12 cellular contexts compared by ENCODE assay signal in genomic region chr10:99535764-99536399, GRCh38. TPM values are rescaled to one million over a fixed set of nuclear protein-coding genes. Genes with fewer than 3 reads are reported as not detected.
DNase-seq lines count a peak whose midpoint lies in the region; ATAC-seq, FAIRE-seq and TF ChIP-seq lines count a peak whose summit lies in the region.
"Had no signal": no experiment of that assay in that cellular context is flagged by ENCODE, and none has a peak within 500 bp of the region (broad histone marks: within the 10 kb centered on the region; RNA-seq: fewer than 3 reads in every experiment).

No MANE protein-coding gene starts in this region.

- H4K8ac ChIP-seq in H9 (replicated peaks; ENCODE audit: insufficient read length, low read depth, low read length) = no peak overlapping the region

- H2BK20ac ChIP-seq in H9 (ENCODE audit: low read depth, low read length, poor library complexity, severe bottlenecking) = no peak overlapping the region

- H3K79me1 ChIP-seq in H9 (ENCODE audit: insufficient read depth, low read depth, low read length, poor library complexity, severe bottlenecking) = no peaks in the 10 kb centered on the region

- FAIRE-seq in H54 (lab: Jason Lieb, UNC) = no peak
- FAIRE-seq: colon had no signal

- no peak overlapping the region for H4K91ac ChIP-seq in H9 (ENCODE audit: insufficient read length, low read depth, low read length)

- no CpG with 5 or more reads among the region's 44 CpGs for WGBS in H9 (ENCODE audit: extremely low coverage, insufficient read length, low lambda C conversion rate)
- 17% methylated on average over 38 of the region's 44 CpGs for WGBS in esophagus muscularis mucosa
- WGBS in ovary, 3 donors = 7 to 11% (median 9%) methylated on average over 44 of the region's 44 CpGs

- H3K4ac ChIP-seq in H9 (ENCODE audit: low read depth, low read length) = no peak overlapping the region

- no peaks in the 10 kb centered on the region for H3K79me2 ChIP-seq in H9 (ENCODE audit: insufficient read depth, low read length)

- no peak for TF ChIP-seq CTCF in H9 (conservative IDR thresholded peaks at IDR 0.05)
- TF ChIP-seq CTCF in esophagus muscularis mucosa (IDR thresholded peaks at IDR 0.05) = no peak
- TF ChIP-seq CTCF in ovary (IDR thresholded peaks at IDR 0.05) = no peak

- H3K27me3 ChIP-seq in CD4-positive, CD25-positive, alpha-beta regulatory T cell (ENCODE audit: control insufficient read depth, insufficient read depth, low read length) = peaks cover 40% of the 10 kb centered on the region
- H3K27me3 ChIP-seq in H9 (ENCODE audit: insufficient read depth, low read length) = peaks cover 96% of the 10 kb centered on the region
- peaks cover 16 to 100% (median 93%) of the 10 kb centered on the region in 4 donors for H3K27me3 ChIP-seq in esophagus muscularis mucosa
- no peaks in the 10 kb centered on the region for H3K27me3 ChIP-seq in ovary

- DNase-seq in CD4-positive, CD25-positive, alpha-beta regulatory T cell = no peak
- DNase-seq in H9 (peak; percentile 49), esophagus muscularis mucosa (ENCODE audit: extremely low spot score) (no peak), ovary (no peak), H54 (ENCODE audit: insufficient read length, low spot score) (no peak), NCI-H69 (lab: John Stamatoyannopoulos, UW) (no peak)
- DNase-seq in T-helper 2 cell treated with Interferon-gamma antibody and Interleukin-4, amounts not matched to agents 5 μg/mL and 100 μg/mL, for 36 hours (ENCODE audit: low spot score) = no peak
- DNase-seq: DND-41, NCI-H446, uterus had no signal

- peaks cover 11% of the 10 kb centered on the region for H3K23me2 ChIP-seq in H9 (ENCODE audit: insufficient read length, low read depth, low read length, poor library complexity, severe bottlenecking)

- H3K36me3 Mint-ChIP-seq in CD4-positive, CD25-positive, alpha-beta regulatory T cell = no peaks in the 10 kb centered on the region
- no peaks in the 10 kb centered on the region; a peak in 1 of 7 replicates for H3K36me3 Mint-ChIP-seq in H9 (ENCODE audit: insufficient read depth in 1 of 3, low read depth in 3 of 3)
- no peaks in the 10 kb centered on the region for H3K36me3 Mint-ChIP-seq in T-helper 2 cell treated with Interferon-gamma antibody and Interleukin-4, amounts not matched to agents 5 μg/mL and 100 μg/mL, for 36 hours (ENCODE audit: low read depth)

- H2AK5ac ChIP-seq in H9 (ENCODE audit: insufficient read length, low read length) = no peak overlapping the region

- no peak overlapping the region for H3K18ac ChIP-seq in H9 (ENCODE audit: insufficient read length, low read depth, low read length)

- peak overlapping the region in 1 of 3 donors; percentile 14 for H3K27ac Mint-ChIP-seq in CD4-positive, CD25-positive, alpha-beta regulatory T cell
- no peak overlapping the region for H3K27ac Mint-ChIP-seq in H9
- H3K27ac Mint-ChIP-seq in T-helper 2 cell treated with Interferon-gamma antibody and Interleukin-4, amounts not matched to agents 5 μg/mL and 100 μg/mL, for 36 hours = no peak overlapping the region

- H3K56ac ChIP-seq in H9 (ENCODE audit: insufficient read length, low read depth, low read length) = no peak overlapping the region

- H3T11ph ChIP-seq in H9 (ENCODE audit: low read length) = no peak overlapping the region

- TF ChIP-seq POLR2A in esophagus muscularis mucosa (IDR thresholded peaks at IDR 0.05; ENCODE audit: low read depth) = no peak
- no peak for TF ChIP-seq POLR2A in ovary (IDR thresholded peaks at IDR 0.05)
- no peak for TF ChIP-seq POLR2A in H54 (IDR thresholded peaks at IDR 0.05; ENCODE audit: low read depth, low read length)

- H4K5ac ChIP-seq in H9 (ENCODE audit: insufficient read length, low read depth, low read length) = no peak overlapping the region

- H3K27ac ChIP-seq in CD4-positive, CD25-positive, alpha-beta regulatory T cell (ENCODE audit: insufficient read depth, low read length, poor library complexity, severe bottlenecking) = no peak overlapping the region
- H3K27ac ChIP-seq in H9 (ENCODE audit: insufficient read length, low read depth, low read length) = no peak overlapping the region
- H3K27ac ChIP-seq in esophagus muscularis mucosa (replicated peaks in 1 of 4) = no peak overlapping the region
- H3K27ac ChIP-seq in ovary = no peak overlapping the region
- H3K27ac ChIP-seq: uterus had no signal

- no peak overlapping the region for H2BK120ac ChIP-seq in H9 (ENCODE audit: low read depth, low read length, poor library complexity, severe bottlenecking)

- H4K20me1 ChIP-seq in H9 (ENCODE audit: control insufficient read depth, insufficient read depth, insufficient read length) = no peaks in the 10 kb centered on the region

- no peak overlapping the region for H2BK15ac ChIP-seq in H9 (ENCODE audit: low read depth, low read length)

- no peak overlapping the region for H2AFZ ChIP-seq in H9 (ENCODE audit: low read length)

- no peak overlapping the region for H3K14ac ChIP-seq in H9 (ENCODE audit: insufficient read depth, low read length)

- H3K4me1 ChIP-seq in CD4-positive, CD25-positive, alpha-beta regulatory T cell (ENCODE audit: control insufficient read depth, insufficient read depth, low read length, poor library complexity, severe bottlenecking) = peaks cover 31% of the 10 kb centered on the region
- H3K4me1 ChIP-seq in H9 (ENCODE audit: insufficient read depth, low read length) = peaks cover 3% of the 10 kb centered on the region; the same call in 1 of the 2 replicates
- peaks cover 37 to 76% (median 64%) of the 10 kb centered on the region in 4 donors for H3K4me1 ChIP-seq in esophagus muscularis mucosa
- H3K4me1 ChIP-seq in ovary (ENCODE audit: insufficient read depth) = peaks cover 3% of the 10 kb centered on the region

- H3K9me3 Mint-ChIP-seq in CD4-positive, CD25-positive, alpha-beta regulatory T cell = peaks cover 0 to 8% (median 0%) of the 10 kb centered on the region in 7 donors
- peaks cover 0 to 11% of the 10 kb centered on the region in 2 experiments; a peak in 4 of 5 replicates for H3K9me3 Mint-ChIP-seq in H9
- H3K9me3 Mint-ChIP-seq in T-helper 2 cell treated with Interferon-gamma antibody and Interleukin-4, amounts not matched to agents 5 μg/mL and 100 μg/mL, for 36 hours = no peaks in the 10 kb centered on the region

- H3K4me3 Mint-ChIP-seq in CD4-positive, CD25-positive, alpha-beta regulatory T cell = peak overlapping the region; percentile 11 to 83 (median 70)
- peak overlapping the region in 1 of 2 experiments; percentile 76; a peak in 3 of 5 replicates for H3K4me3 Mint-ChIP-seq in H9
- no peak overlapping the region for H3K4me3 Mint-ChIP-seq in T-helper 2 cell treated with Interferon-gamma antibody and Interleukin-4, amounts not matched to agents 5 μg/mL and 100 μg/mL, for 36 hours

- H3K27me3 Mint-ChIP-seq in CD4-positive, CD25-positive, alpha-beta regulatory T cell = peaks cover 85% of the 10 kb centered on the region
- peaks cover 98% of the 10 kb centered on the region for H3K27me3 Mint-ChIP-seq in H9 (ENCODE audit: low read depth)
- peaks cover 86% of the 10 kb centered on the region for H3K27me3 Mint-ChIP-seq in T-helper 2 cell treated with Interferon-gamma antibody and Interleukin-4, amounts not matched to agents 5 μg/mL and 100 μg/mL, for 36 hours (ENCODE audit: low read depth)

- H2BK5ac ChIP-seq in H9 (ENCODE audit: insufficient read length, low read length) = no peak overlapping the region

- H3K4me3 ChIP-seq in CD4-positive, CD25-positive, alpha-beta regulatory T cell (ENCODE audit: low read depth, low read length) = no peak overlapping the region
- H3K4me3 ChIP-seq in esophagus muscularis mucosa = peak overlapping the region; percentile 35 to 46 (median 44)
- H3K4me3 ChIP-seq in ovary = peak overlapping the region; percentile 17

- TF ChIP-seq EP300 in esophagus muscularis mucosa (IDR thresholded peaks at IDR 0.05) = no peak
- TF ChIP-seq EP300 in ovary (IDR thresholded peaks at IDR 0.05) = no peak

- no peak overlapping the region for H3K9ac ChIP-seq in H9 (ENCODE audit: extremely low read depth, insufficient read length, low read length)

- H2BK12ac ChIP-seq in H9 (ENCODE audit: insufficient read length, low read depth, low read length) = no peak overlapping the region

- ATAC-seq in CD4-positive, CD25-positive, alpha-beta regulatory T cell (ENCODE audit: low read depth in 2 of 2) = no peak
- no peak for ATAC-seq in GM18868 (IDR thresholded peaks at IDR 0.05; ENCODE audit: unreplicated experiment)

- no peaks in the 10 kb centered on the region for H3K9me3 ChIP-seq in CD4-positive, CD25-positive, alpha-beta regulatory T cell (ENCODE audit: control insufficient read depth in 2 of 2, low read length in 2 of 2)
- no peaks in the 10 kb centered on the region for H3K9me3 ChIP-seq in H9 (ENCODE audit: control insufficient read depth, low read depth, low read length)
- H3K9me3 ChIP-seq in esophagus muscularis mucosa = no peaks in the 10 kb centered on the region
- no peaks in the 10 kb centered on the region for H3K9me3 ChIP-seq in ovary
- H3K9me3 ChIP-seq: uterus had no signal

- no peak overlapping the region for H3K4me2 ChIP-seq in H9 (ENCODE audit: insufficient read depth, insufficient read length, low read length)

- intact Hi-C loops in esophagus muscularis mucosa (cut with DNase I) = no loop called here
- intact Hi-C loops in ovary (cut with DNase I) = no loop called here

- no peaks in the 10 kb centered on the region for H3K36me3 ChIP-seq in CD4-positive, CD25-positive, alpha-beta regulatory T cell (ENCODE audit: control insufficient read depth, insufficient read depth, low read length)
- H3K36me3 ChIP-seq in esophagus muscularis mucosa = no peaks in the 10 kb centered on the region
- H3K36me3 ChIP-seq in ovary = no peaks in the 10 kb centered on the region
- H3K36me3 ChIP-seq: uterus had no signal

- H3K4me1 Mint-ChIP-seq in CD4-positive, CD25-positive, alpha-beta regulatory T cell = peaks cover 4 to 51% (median 23%) of the 10 kb centered on the region in 4 donors
- H3K4me1 Mint-ChIP-seq in H9 = peaks cover 27 to 56% of the 10 kb centered on the region in 2 experiments
- H3K4me1 Mint-ChIP-seq in T-helper 2 cell treated with Interferon-gamma antibody and Interleukin-4, amounts not matched to agents 5 μg/mL and 100 μg/mL, for 36 hours (ENCODE audit: low read depth) = peaks cover 9% of the 10 kb centered on the region

- H3K23ac ChIP-seq in H9 (ENCODE audit: insufficient read length, low read depth, low read length) = no peak overlapping the region

RNA-seq across cellular contexts. Expression of gene NKX2-3, which starts 3.1 kb away (rescaled TPM):
- not detected for total RNA-seq in CD4-positive, CD25-positive, alpha-beta regulatory T cell
- not detected for polyA plus RNA-seq in CD4-positive, CD25-positive, alpha-beta regulatory T cell
- not detected in 2 replicates for total RNA-seq in H9 (2021)
- under 1 TPM in 2 of 4 donors, not detected in 2; 0.19 to 0.34 TPM for total RNA-seq in esophagus muscularis mucosa
- under 1 TPM in 1 of 7 donors, not detected in 6; 0.18 TPM for total RNA-seq in ovary
- under 1 TPM; 0.07 to 0.12 TPM for polyA plus RNA-seq in ovary
- total RNA-seq: uterus had no signal
